In genomic region chr14:69877492-69877891, GRCh38 we compare ENCODE assay signal across 8 cellular contexts. TPM values are rescaled to one million over a fixed set of nuclear protein-coding genes. Genes with fewer than 3 reads are reported as not detected.
A peak's percentile ranks its signal among the peaks of the same experiment; 100 is the strongest.
DNase-seq lines count a peak whose midpoint lies in the region; ATAC-seq and TF ChIP-seq lines count a peak whose summit lies in the region.

No MANE protein-coding gene starts in this region.

- H3K4me1 ChIP-seq in psoas muscle (peaks cover 20% of the 10 kb centered on the region), sigmoid colon (peaks cover 0 to 10% (median 3%) of the 10 kb centered on the region in 4 donors)

- H3K9me3 ChIP-seq in psoas muscle, result no peaks in the 10 kb centered on the region
- no peaks in the 10 kb centered on the region for H3K9me3 ChIP-seq in sigmoid colon

- H3K27me3 ChIP-seq in psoas muscle (ENCODE audit: insufficient read depth in 3 of 3, low read length in 2 of 3) (no peaks in the 10 kb centered on the region), sigmoid colon (peaks cover 6 to 44% (median 19%) of the 10 kb centered on the region in 3 donors)

- 36 to 48% (median 43%) methylated on average over 2 of the region's 2 CpGs for WGBS in psoas muscle, 3 donors
- WGBS in sigmoid colon, 2 donors, result 28 to 35% methylated on average over 2 of the region's 2 CpGs

- TF ChIP-seq CTCF in GM12875 (IDR thresholded peaks at IDR 0.05; ENCODE audit: borderline replicate concordance, insufficient read depth, low read depth, low read length) (peak; percentile 42; the same call in 1 of the 2 replicates), psoas muscle (IDR thresholded peaks at IDR 0.05) (peak; percentile 55), sigmoid colon (IDR thresholded peaks at IDR 0.05) (no peak)

- intact Hi-C loops in psoas muscle (cut with DNase I), result loop anchor here (2.0 to 5.0 kb wide), 3 partner anchors 25 to 150 kb away; no protein-coding TSS in a partner anchor
- intact Hi-C loops in sigmoid colon (cut with DNase I), result no loop called here
- intact Hi-C loops in posterior vena cava (cut with DNase I), result no loop called here

- H3K36me3 ChIP-seq in psoas muscle (ENCODE audit: insufficient read depth in 1 of 2, low read depth in 1 of 2) (no peaks in the 10 kb centered on the region), sigmoid colon (no peaks in the 10 kb centered on the region)

- ATAC-seq in psoas muscle, result peak in 3 of 4 donors; percentile 39 to 44 (median 43)
- no peak for ATAC-seq in HG02763 (IDR thresholded peaks at IDR 0.05; ENCODE audit: unreplicated experiment)

- peak; percentile 47 for DNase-seq in NCI-H2196 treated with DMSO at 0.1 percent for 48 hours (lab: John Stamatoyannopoulos, UW; ENCODE audit: unreplicated experiment)
- DNase-seq in dermis microvascular lymphatic vessel endothelial cell (ENCODE audit: low read depth in 2 of 2), result peak; percentile 25 to 38
- no peak for DNase-seq in psoas muscle
- DNase-seq in sigmoid colon, result no peak
- no peak for DNase-seq in posterior vena cava (ENCODE audit: low spot score)
- DNase-seq in activated CD4-positive, alpha-beta T cell treated with anti-CD3 and anti-CD28 coated beads for 48 hours, result no peak

- TF ChIP-seq EP300 in sigmoid colon (IDR thresholded peaks at IDR 0.05), result no peak

- no peak overlapping the region for H3K4me3 ChIP-seq in GM12875 (ENCODE audit: low read depth, low read length)
- H3K4me3 ChIP-seq in psoas muscle, result no peak overlapping the region
- no peak overlapping the region for H3K4me3 ChIP-seq in sigmoid colon

- no peak for TF ChIP-seq POLR2A in sigmoid colon (IDR thresholded peaks at IDR 0.05)

- H3K27ac ChIP-seq in psoas muscle, result no peak overlapping the region
- H3K27ac ChIP-seq in sigmoid colon, result no peak overlapping the region

RNA-seq across cellular contexts. Expression of gene SMOC1, which starts 1.7 kb away (rescaled TPM):
- 0.90 and 2.3 TPM in 2 replicates for total RNA-seq in dermis microvascular lymphatic vessel endothelial cell
- total RNA-seq in psoas muscle, result 10 to 100 TPM in 1 of 4 donors, 1 to 10 TPM in 3; 4.2 to 10.1 (median 5.2) TPM
- polyA plus RNA-seq in psoas muscle, result 10 to 100 TPM in 2 of 3 donors, 1 to 10 TPM in 1; 3.2 to 10.6 (median 10.1) TPM
- total RNA-seq in sigmoid colon, result 1 to 10 TPM in 1 of 4 donors, under 1 TPM in 2, not detected in 1; 0.27 to 1.3 (median 0.71) TPM
- polyA plus RNA-seq in sigmoid colon, result under 1 TPM in 1 of 3 donors, not detected in 2; 0.77 TPM
- 10 to 100 TPM in 1 of 2 donors, 1 to 10 TPM in 1; 7.1 to 28.9 TPM for total RNA-seq in posterior vena cava

Comparison
In these comparisons a context has a peak if more than half of its experiments do, and no peak if none do; other contexts are left out.
1. CTCF ChIP-seq: peak in GM12875 (single experiment) and psoas muscle (single experiment); none in sigmoid colon (0 of 4).
2. DNase-seq: peak in NCI-H2196 treated with DMSO at 0.1 percent for 48 hours (single experiment) and dermis microvascular lymphatic vessel endothelial cell (2 of 2); none in psoas muscle (0 of 2), sigmoid colon (single experiment), posterior vena cava (single experiment) and activated CD4-positive, alpha-beta T cell treated with anti-CD3 and anti-CD28 coated beads for 48 hours (single experiment).
3. intact Hi-C loops: an anchor here in psoas muscle (2.0 to 5.0 kb wide); none called in sigmoid colon and posterior vena cava.